In the genomic region with DNA sequence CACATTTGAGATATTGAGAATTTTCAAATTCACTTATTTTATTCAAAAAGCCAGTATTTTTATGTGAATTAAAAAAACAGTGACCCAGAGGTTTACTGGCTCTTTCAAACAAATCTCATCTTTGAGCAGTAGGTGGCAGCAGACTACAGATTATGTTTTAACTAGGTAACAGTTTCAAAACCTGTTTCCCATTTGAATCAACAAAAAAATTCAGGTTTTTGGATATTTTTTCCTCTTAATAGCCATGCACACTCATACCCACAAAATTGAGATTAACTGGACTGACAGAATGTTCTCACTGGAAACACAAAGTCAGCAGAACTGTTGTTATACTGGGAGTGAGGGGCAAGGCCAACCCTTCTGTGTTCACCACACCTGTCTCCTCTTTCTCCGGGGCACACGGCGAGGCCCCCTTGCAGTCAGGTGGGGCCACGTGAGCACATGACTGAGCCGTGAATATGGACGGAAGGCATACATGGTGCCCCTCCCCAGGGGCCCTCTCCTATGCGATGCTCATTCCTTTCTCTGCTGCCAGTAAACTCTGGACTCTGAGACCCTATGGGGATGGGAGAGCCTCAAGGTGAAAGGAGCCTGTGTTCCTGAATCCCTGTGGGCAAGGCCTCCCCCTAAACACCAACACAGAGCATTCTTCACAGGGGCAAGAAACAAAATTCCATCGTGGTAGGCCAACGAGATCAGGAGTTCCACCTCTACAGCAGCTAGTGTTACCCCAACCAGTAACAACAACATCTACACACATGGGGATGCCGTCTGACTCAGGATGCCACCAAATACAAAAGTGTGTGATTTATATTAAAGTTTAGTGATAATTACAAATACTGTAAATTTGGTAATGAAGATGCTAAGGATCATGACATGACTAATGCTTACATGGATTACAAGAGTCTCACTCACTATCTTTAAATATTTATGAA, we compare ENCODE assay signal across 8 cellular contexts.
DNase-seq lines count a peak whose midpoint lies in the region; ATAC-seq, FAIRE-seq and TF ChIP-seq lines count a peak whose summit lies in the region.

No MANE protein-coding gene starts in this region.

- TF ChIP-seq CTCF in breast epithelium (IDR thresholded peaks at IDR 0.05) (peak; percentile 58 to 84 (median 82)), kidney (IDR thresholded peaks at IDR 0.05; ENCODE audit: borderline replicate concordance, extremely low read depth, insufficient read depth) (peak; percentile 58)

- ATAC-seq in HG02588 (IDR thresholded peaks at IDR 0.05; ENCODE audit: unreplicated experiment), result no peak

- intact Hi-C loops in breast epithelium (cut with DNase I; ENCODE audit: low total_unique reads) (no loop called here), kidney (cut with DNase I) (loop anchor here (5.0 to 10.0 kb wide), 4 partner anchors 52 to 312 kb away; partner anchors contain the start of gene MYL12A)

- no peak for TF ChIP-seq POLR2A in breast epithelium (IDR thresholded peaks at IDR 0.05)

- H3K4me3 ChIP-seq in breast epithelium, result no peak overlapping the region
- H3K4me3 ChIP-seq in kidney (ENCODE audit: low read length in 2 of 2), result no peak overlapping the region

- H3K4me1 ChIP-seq in breast epithelium (no peaks in the 10 kb centered on the region), kidney (ENCODE audit: control insufficient read depth in 1 of 2, insufficient read depth in 1 of 2, low read depth in 1 of 2, low read length in 2 of 2) (peaks cover 0 to 4% of the 10 kb centered on the region in 2 donors)

- in situ Hi-C loops in KBM-7 (cut with MboI; ENCODE audit: low pct_unique_long_range_greater_than_20kb, low sequenced_read_pairs), result no loop called here

- FAIRE-seq in RCC 7860 (lab: Jason Lieb, UNC) (peak; percentile 74), kidney (lab: Jason Lieb, UNC) (peak; percentile 74)

- DNase-seq in stimulated activated CD4-positive, alpha-beta T cell treated with anti-CD3 and anti-CD28 coated beads, Interleukin-15, amount 100 ng/mL, for 24 hours, result peak; percentile 42
- no peak for DNase-seq in stimulated activated CD4-positive, alpha-beta T cell treated with anti-CD3 and anti-CD28 coated beads, Interleukin-4, amount 100 ng/mL, for 1 hour
- peak; percentile 63 for DNase-seq in KBM-7
- DNase-seq in RCC 7860 (ENCODE audit: low spot score), result peak; percentile 18
- no peak for DNase-seq in breast epithelium (ENCODE audit: low spot score in 2 of 2)
- DNase-seq in kidney, result no peak
- DNase-seq in stromal cell of bone marrow (ENCODE audit: low read depth), result peak; percentile 59

- no peaks in the 10 kb centered on the region for H3K9me3 ChIP-seq in breast epithelium
- no peaks in the 10 kb centered on the region for H3K9me3 ChIP-seq in kidney (ENCODE audit: control insufficient read depth in 1 of 2, low read length in 2 of 2)

- H3K27ac ChIP-seq in breast epithelium (peak overlapping the region in 1 of 2 donors; percentile 21), kidney (ENCODE audit: low read depth in 2 of 2, low read length in 2 of 2) (no peak overlapping the region)

- H3K36me3 ChIP-seq in breast epithelium (no peaks in the 10 kb centered on the region), kidney (ENCODE audit: control insufficient read depth in 1 of 2, insufficient read depth in 2 of 2, low read length in 2 of 2) (peaks cover 30 to 44% of the 10 kb centered on the region in 2 donors)

- no peak overlapping the region for H3K9ac ChIP-seq in kidney (ENCODE audit: low read length in 2 of 2)

- no peaks in the 10 kb centered on the region for H3K27me3 ChIP-seq in breast epithelium

Comparison
In these comparisons a context has a peak if more than half of its experiments do, and no peak if none do; other contexts are left out.
1. DNase-seq: peak in stimulated activated CD4-positive, alpha-beta T cell treated with anti-CD3 and anti-CD28 coated beads, Interleukin-15, amount 100 ng/mL, for 24 hours (single experiment), KBM-7 (single experiment), RCC 7860 (single experiment) and stromal cell of bone marrow (single experiment); none in stimulated activated CD4-positive, alpha-beta T cell treated with anti-CD3 and anti-CD28 coated beads, Interleukin-4, amount 100 ng/mL, for 1 hour (single experiment), breast epithelium (0 of 2) and kidney (single experiment).